ENCODE assay signal across 1 cellular context in the genomic region with DNA sequence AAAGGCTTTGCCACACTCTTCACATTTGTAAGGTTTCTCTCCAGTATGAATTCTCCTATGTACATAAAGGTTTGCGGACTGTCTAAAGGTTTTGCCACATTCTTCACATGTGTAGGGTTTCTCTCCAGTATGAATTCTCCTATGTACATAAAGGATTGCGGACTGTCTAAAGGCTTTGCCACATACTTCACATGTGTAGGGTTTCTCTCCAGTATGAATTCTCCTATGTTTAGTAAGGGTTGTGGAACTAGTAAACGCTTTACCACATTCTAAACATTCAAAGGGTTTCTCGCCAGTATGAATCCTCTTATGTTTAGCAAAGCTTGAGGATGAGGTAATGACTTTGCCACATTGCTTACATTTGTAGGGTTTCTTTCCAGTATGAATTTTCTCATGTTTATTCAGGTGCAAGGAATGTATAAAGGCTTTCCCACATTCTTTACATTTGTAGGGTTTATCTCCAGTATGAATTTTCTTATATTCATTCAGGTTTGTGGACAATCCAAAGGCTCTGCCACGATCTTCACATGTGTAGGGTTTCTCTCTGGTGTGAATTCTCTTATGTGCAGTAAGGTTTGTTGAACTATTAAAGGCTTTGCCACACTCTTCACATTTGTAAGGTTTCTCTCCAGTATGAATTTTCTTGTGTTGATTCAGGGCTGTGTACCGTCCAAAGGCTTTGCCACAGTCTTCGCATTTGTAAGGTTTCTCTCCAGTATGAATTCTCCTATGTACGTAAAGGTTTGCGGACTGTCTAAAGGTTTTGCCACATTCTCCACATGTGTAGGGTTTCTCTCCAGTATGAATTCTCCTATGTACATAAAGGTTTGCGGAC.
TF ChIP-seq lines count a peak whose summit lies in the region.

No MANE protein-coding gene starts in this region.

TF ChIP-seq in Ishikawa, 13 proteins besides CTCF, POLR2A, EP300 and RAD21:
- TF ChIP-seq, protein P1, sequence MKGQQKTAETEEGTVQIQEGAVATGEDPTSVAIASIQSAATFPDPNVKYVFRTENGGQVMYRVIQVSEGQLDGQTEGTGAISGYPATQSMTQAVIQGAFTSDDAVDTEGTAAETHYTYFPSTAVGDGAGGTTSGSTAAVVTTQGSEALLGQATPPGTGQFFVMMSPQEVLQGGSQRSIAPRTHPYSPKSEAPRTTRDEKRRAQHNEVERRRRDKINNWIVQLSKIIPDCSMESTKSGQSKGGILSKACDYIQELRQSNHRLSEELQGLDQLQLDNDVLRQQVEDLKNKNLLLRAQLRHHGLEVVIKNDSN (IDR thresholded peaks at IDR 0.05), result 0 out of 2 replicates have a peak, but pooled peaks have one; percentile 8
